ENCODE assay signal across 6 cellular contexts in genomic region chr19:2235396-2236284, GRCh38. TPM values are rescaled to one million over a fixed set of nuclear protein-coding genes. Genes with fewer than 3 reads are reported as not detected.
A peak's percentile ranks its signal among the peaks of the same experiment; 100 is the strongest.
DNase-seq lines count a peak whose midpoint lies in the region; ATAC-seq and TF ChIP-seq lines count a peak whose summit lies in the region.

No MANE protein-coding gene starts in this region.

- peaks cover 28% of the 10 kb centered on the region for H3K4me1 ChIP-seq in Panc1 (ENCODE audit: control insufficient read depth, insufficient read depth, low read length)
- peaks cover 29% of the 10 kb centered on the region for H3K4me1 ChIP-seq in cardiac muscle cell (ENCODE audit: low read depth)
- peaks cover 43% of the 10 kb centered on the region for H3K4me1 ChIP-seq in testis

- TF ChIP-seq POLR2A in testis (IDR thresholded peaks at IDR 0.05) = no peak

- POLR2A ChIA-PET in Panc1 (lab: Charles Lee) = interaction anchor here (0.6 kb wide), 2 partner anchors 47 to 83 kb away, joined by 3 to 16 read pairs; no protein-coding TSS in a partner anchor

- no TSS peak for BruUV-seq in Panc1 (replicated peaks; lab: Mats Ljungman, UMichigan)

- TF ChIP-seq CTCF in Panc1 (IDR thresholded peaks at IDR 0.05) = no peak
- TF ChIP-seq CTCF in cardiac muscle cell (IDR thresholded peaks at IDR 0.05; ENCODE audit: low read depth, low read length) = no peak
- TF ChIP-seq CTCF in testis (IDR thresholded peaks at IDR 0.05) = no peak

- in situ Hi-C loops in Panc1 (cut with HindIII; ENCODE audit: low pct_unique_long_range_greater_than_20kb, low sequenced_read_pairs) = no loop called here

- H3K27me3 ChIP-seq in Panc1 (ENCODE audit: control insufficient read depth, insufficient read depth, low read length) (no peaks in the 10 kb centered on the region), cardiac muscle cell (no peaks in the 10 kb centered on the region), testis (no peaks in the 10 kb centered on the region)

- ATAC-seq in HG02642 (IDR thresholded peaks at IDR 0.05; ENCODE audit: poor library complexity, unreplicated experiment) = peak; percentile 14
- no peak for ATAC-seq in Panc1
- ATAC-seq in GM21786 (IDR thresholded peaks at IDR 0.05; ENCODE audit: unreplicated experiment) = no peak

- H3K36me3 ChIP-seq in Panc1 (ENCODE audit: control insufficient read depth, insufficient read depth, low read length) = peaks cover 4% of the 10 kb centered on the region; the same call in 1 of the 2 replicates
- peaks cover 3% of the 10 kb centered on the region for H3K36me3 ChIP-seq in cardiac muscle cell
- H3K36me3 ChIP-seq in testis (ENCODE audit: low read depth, missing control alignments) = no peaks in the 10 kb centered on the region

- H3K9me3 ChIP-seq in Panc1 (ENCODE audit: control insufficient read depth, insufficient read depth, low read depth, low read length) (no peaks in the 10 kb centered on the region), cardiac muscle cell (ENCODE audit: low read depth) (no peaks in the 10 kb centered on the region), testis (no peaks in the 10 kb centered on the region)

- H3K4me3 ChIP-seq in Panc1 (ENCODE audit: low read depth in 2 of 2, low read length in 2 of 2) = peak overlapping the region; percentile 75 to 83
- H3K4me3 ChIP-seq in cardiac muscle cell = peak overlapping the region; percentile 88
- H3K4me3 ChIP-seq in testis = peak overlapping the region; percentile 91 to 98

- WGBS in testis, 2 donors = 0 to 1% methylated on average over 18 to 47 of the region's 73 CpGs

- H3K27ac ChIP-seq in Panc1 (ENCODE audit: low read length) (peak overlapping the region; percentile 89), cardiac muscle cell (peak overlapping the region; percentile 92), testis (peak overlapping the region; percentile 99 to 100)

- intact Hi-C loops in Panc1 (cut with micrococcal nuclease; ENCODE audit: unreplicated experiment) (loop anchor here (2.0 to 5.0 kb wide), 2 partner anchors 37 to 82 kb away; no protein-coding TSS in a partner anchor), testis (cut with DNase I; ENCODE audit: low total_unique reads) (no loop called here)

- DNase-seq in ELF-1 (ENCODE audit: low read depth, low spot score) = peak; percentile 44
- no peak for DNase-seq in Panc1 (ENCODE audit: low read depth, low spot score)
- peak in 1 of 2 donors; percentile 58 for DNase-seq in cardiac muscle cell (ENCODE audit: low read depth in 1 of 2, low spot score in 1 of 2)
- peak; percentile 67 for DNase-seq in testis

- CTCF ChIA-PET in Panc1 (lab: Charles Lee) = interaction anchor here (1.4 kb wide), 1 partner anchor 79 kb away, joined by 3 read pairs; no protein-coding TSS in a partner anchor

RNA-seq across cellular contexts. Expression of gene PLEKHJ1, which starts 0.5 kb away (rescaled TPM):
- total RNA-seq in Panc1 (2021; ENCODE audit: unreplicated experiment) = 78.6 TPM
- polyA plus RNA-seq in Panc1 (2012; ENCODE audit: insufficient read length) = 74.7 TPM
- total RNA-seq in cardiac muscle cell = 255 and 361 TPM in 2 replicates
- polyA plus RNA-seq in cardiac muscle cell = 297 and 342 TPM in 2 replicates
- 100 to 1,000 TPM; 126 to 153 TPM for total RNA-seq in testis
- 111 TPM for polyA plus RNA-seq in testis (ENCODE audit: insufficient read depth, low read depth, low replicate concordance)

RNA-seq across cellular contexts. Expression of gene SF3A2, which starts 1.0 kb away (rescaled TPM):
- total RNA-seq in Panc1 (2021; ENCODE audit: unreplicated experiment) (103 TPM), cardiac muscle cell (60.6 and 66.9 TPM in 2 replicates), testis (100 to 1,000 TPM; 102 to 122 TPM)
- 129 TPM for polyA plus RNA-seq in Panc1 (2012; ENCODE audit: insufficient read length)
- polyA plus RNA-seq in cardiac muscle cell (110 and 111 TPM in 2 replicates), testis (ENCODE audit: insufficient read depth, low read depth, low replicate concordance) (117 TPM)

RNA-seq across cellular contexts. Expression of gene AMH, which starts 13.5 kb away (rescaled TPM):
- total RNA-seq in Panc1 (2021; ENCODE audit: unreplicated experiment) (21.9 TPM), cardiac muscle cell (24.1 and 45.6 TPM in 2 replicates), testis (100 to 1,000 TPM; 180 to 268 TPM)
- polyA plus RNA-seq in Panc1 (2012; ENCODE audit: insufficient read length) = 10.3 TPM
- polyA plus RNA-seq in cardiac muscle cell (23.2 and 71.4 TPM in 2 replicates), testis (ENCODE audit: insufficient read depth, low read depth, low replicate concordance) (50.8 TPM)

RNA-seq across cellular contexts. Expression of gene JSRP1, which starts 20.6 kb away (rescaled TPM):
- total RNA-seq in Panc1 (2021; ENCODE audit: unreplicated experiment) (0.51 TPM), cardiac muscle cell (1.9 and 5.4 TPM in 2 replicates), testis (1 to 10 TPM; 2.2 to 2.6 TPM)
- polyA plus RNA-seq in Panc1 (2012; ENCODE audit: insufficient read length) = 0.27 TPM
- polyA plus RNA-seq in cardiac muscle cell (0.79 and 4.2 TPM in 2 replicates), testis (ENCODE audit: insufficient read depth, low read depth, low replicate concordance) (4.6 TPM)

RNA-seq across cellular contexts. Expression of gene PEAK3, which starts 46.3 kb away (rescaled TPM):
- total RNA-seq in Panc1 (2021; ENCODE audit: unreplicated experiment) (not detected), cardiac muscle cell (0.48 TPM in 1 of 2 replicates, not detected in the other), testis (under 1 TPM; 0.37 to 0.55 TPM)
- polyA plus RNA-seq in Panc1 (2012; ENCODE audit: insufficient read length) = 0.15 TPM
- polyA plus RNA-seq in cardiac muscle cell (0.06 and 0.51 TPM in 2 replicates), testis (ENCODE audit: insufficient read depth, low read depth, low replicate concordance) (0.16 TPM)
